1 cellular context compared by ENCODE assay signal in the genomic region with DNA sequence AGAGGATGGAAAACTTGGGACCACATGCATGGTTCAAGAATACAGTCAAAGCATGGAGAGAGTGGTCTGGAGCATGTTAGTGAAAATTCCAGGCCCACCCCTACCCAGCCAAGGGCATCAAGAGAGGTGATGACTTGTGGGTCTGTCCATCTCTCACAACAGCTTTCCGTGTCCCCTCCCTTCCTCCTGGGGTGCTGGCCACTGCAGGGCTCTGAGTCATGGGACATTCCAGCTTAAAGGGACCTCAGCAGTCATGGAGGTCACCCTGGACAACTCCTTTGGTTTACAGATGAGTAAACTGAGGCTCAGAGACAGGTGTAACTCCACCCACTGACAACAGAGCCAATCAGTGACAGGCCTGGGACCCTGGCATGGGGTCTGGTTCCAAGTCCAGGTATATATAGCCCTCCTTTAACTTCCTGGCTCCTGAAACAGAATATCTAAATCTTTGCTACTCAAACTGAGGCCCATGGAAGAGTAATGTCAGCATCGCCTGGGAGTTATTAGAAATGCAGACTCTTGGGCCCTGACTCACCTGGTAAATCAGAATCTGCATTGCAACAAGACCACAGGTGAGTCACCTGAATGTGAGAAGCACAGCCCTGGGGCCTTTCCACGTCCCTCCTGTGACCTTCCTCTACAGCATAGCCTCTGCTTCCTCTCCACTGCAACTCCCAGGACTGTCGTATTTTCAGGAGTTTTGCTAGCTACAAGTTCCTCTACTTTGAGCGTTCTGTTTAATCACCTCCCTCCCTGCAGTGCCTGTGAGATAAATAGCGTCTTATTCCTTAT.
TF ChIP-seq lines count a peak whose summit lies in the region.

No MANE protein-coding gene starts in this region.

TF ChIP-seq in IMR-90, 13 proteins besides CTCF, POLR2A, EP300 and RAD21:
- TF ChIP-seq RFX5 (IDR thresholded peaks at IDR 0.05; ENCODE audit: low read depth, low read length), result no peak
- no peak for TF ChIP-seq CEBPB (IDR thresholded peaks at IDR 0.05; ENCODE audit: low read depth, low read length)
- TF ChIP-seq MAZ (IDR thresholded peaks at IDR 0.05; ENCODE audit: borderline replicate concordance, low read depth, low read length), result no peak
- no peak for TF ChIP-seq NFE2L2 (IDR thresholded peaks at IDR 0.05; ENCODE audit: low read depth, low read length)
- TF ChIP-seq FOS (IDR thresholded peaks at IDR 0.05; ENCODE audit: low read depth, low read length), result no peak
- TF ChIP-seq RCOR1 (IDR thresholded peaks at IDR 0.05; ENCODE audit: insufficient replicate concordance, low read length), result no peak
